ENCODE assay signal across 1 cellular context in the genomic region with DNA sequence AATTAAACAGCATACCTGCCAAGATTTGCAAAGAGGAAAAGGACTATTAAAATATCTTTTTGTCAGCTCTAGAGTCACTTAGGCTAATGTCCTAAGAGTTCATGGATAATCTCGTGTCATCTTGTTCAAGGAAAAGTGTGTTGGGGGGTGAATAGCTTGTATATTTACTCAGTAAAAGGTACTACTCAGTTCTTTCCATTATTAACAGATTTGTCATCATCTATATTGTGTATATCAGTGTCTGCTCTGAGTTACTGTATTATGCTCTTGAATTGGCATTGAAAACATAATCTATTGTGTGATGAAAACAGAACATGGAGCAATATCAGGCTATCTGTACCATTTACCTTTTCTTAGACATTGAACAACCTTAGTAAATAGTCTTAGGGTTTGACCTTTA.
TF ChIP-seq lines count a peak whose summit lies in the region.

No MANE protein-coding gene starts in this region.

TF ChIP-seq in HCT116, 20 proteins besides CTCF, POLR2A, EP300 and RAD21 (continued from another document):
- TF ChIP-seq, protein P1, sequence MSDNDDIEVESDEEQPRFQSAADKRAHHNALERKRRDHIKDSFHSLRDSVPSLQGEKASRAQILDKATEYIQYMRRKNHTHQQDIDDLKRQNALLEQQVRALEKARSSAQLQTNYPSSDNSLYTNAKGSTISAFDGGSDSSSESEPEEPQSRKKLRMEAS (IDR thresholded peaks at IDR 0.05) = no peak
- TF ChIP-seq ZFX (IDR thresholded peaks at IDR 0.05) (no peak), YY1 (IDR thresholded peaks at IDR 0.05; ENCODE audit: extremely low read depth, insufficient replicate concordance, low read depth, low read length) (no peak), ELF1 (IDR thresholded peaks at IDR 0.05; ENCODE audit: borderline replicate concordance, low read depth) (no peak), ATF3 (IDR thresholded peaks at IDR 0.05) (no peak), SIN3A (IDR thresholded peaks at IDR 0.05; ENCODE audit: low read depth) (no peak), FOSL1 (IDR thresholded peaks at IDR 0.05; ENCODE audit: low read depth) (no peak), POLR2AphosphoS5 (IDR thresholded peaks at IDR 0.05; ENCODE audit: low read depth, low read length) (no peak), TCF7L2 (IDR thresholded peaks at IDR 0.05; ENCODE audit: borderline replicate concordance, extremely low read depth, insufficient read depth, insufficient read length) (no peak), CEBPB (IDR thresholded peaks at IDR 0.05; ENCODE audit: low read depth) (no peak)
